27 cellular contexts compared by ENCODE assay signal in genomic region chr17:37213927-37214326, GRCh38.
"Had no signal": no experiment of that assay in that cellular context is flagged by ENCODE, and none has a peak within 500 bp of the region (broad histone marks: within the 10 kb centered on the region; RNA-seq: fewer than 3 reads in every experiment).

No MANE protein-coding gene starts in this region.

- H3K4me3 Mint-ChIP-seq: immature natural killer cell; naive thymus-derived CD8-positive, alpha-beta T cell; nephron; stimulated activated naive B cell treated with anti-CD40 and anti-IgM and Interleukin-4, amounts not matched to agents 10 μg/mL and 1 μg/mL and 100 μg/mL, for 72 hours had no signal

- DNase-seq: hypothalamus; immature natural killer cell; kidney; left colon; left lung; lower lobe of right lung; mammary epithelial cell; mesenchymal stem cell; naive thymus-derived CD8-positive, alpha-beta T cell; ovary; right cardiac atrium; stimulated activated CD4-positive, alpha-beta T cell treated with anti-CD3 and anti-CD28 coated beads, Interleukin-12 subunit alpha, Interleukin-12 subunit beta, amount 100 ng/mL, for 4 hours; stimulated activated CD4-positive, alpha-beta T cell treated with anti-CD3 and anti-CD28 coated beads, Interleukin-15, amount 100 ng/mL, for 24 hours; stimulated activated CD4-positive, alpha-beta T cell treated with anti-CD3 and anti-CD28 coated beads, Interleukin-2, amount 100 ng/mL, for 24 hours; stimulated activated CD4-positive, alpha-beta T cell treated with anti-CD3 and anti-CD28 coated beads, Interleukin-4, amount 100 ng/mL, for 1 hour; stimulated activated naive B cell treated with anti-CD40 and anti-IgM and Interleukin-4, amounts not matched to agents 10 μg/mL and 1 μg/mL and 100 μg/mL, for 72 hours; stimulated activated naive CD8-positive, alpha-beta T cell treated with anti-CD3 and anti-CD28 coated beads, Interleukin-15, Interleukin-2, amounts not matched to agents 100 U/mL and 50 U/mL, for 24 hours; stomach; testis; thyroid gland; transverse colon; upper lobe of left lung had no signal

- H3K9me3 Mint-ChIP-seq: immature natural killer cell; naive thymus-derived CD8-positive, alpha-beta T cell; nephron; stimulated activated naive B cell treated with anti-CD40 and anti-IgM and Interleukin-4, amounts not matched to agents 10 μg/mL and 1 μg/mL and 100 μg/mL, for 72 hours had no signal

- ATAC-seq: left colon; left lung; lower lobe of right lung; naive thymus-derived CD8-positive, alpha-beta T cell; sciatic nerve; stimulated activated naive B cell treated with anti-CD40 and anti-IgM and Interleukin-4, amounts not matched to agents 10 μg/mL and 1 μg/mL and 100 μg/mL, for 72 hours; stimulated activated naive CD8-positive, alpha-beta T cell treated with anti-CD3 and anti-CD28 coated beads, Interleukin-15, Interleukin-2, amounts not matched to agents 100 U/mL and 50 U/mL, for 24 hours had no signal

- H3K27ac Mint-ChIP-seq: immature natural killer cell; naive thymus-derived CD8-positive, alpha-beta T cell; nephron; progenitor cell of endocrine pancreas; stimulated activated naive B cell treated with anti-CD40 and anti-IgM and Interleukin-4, amounts not matched to agents 10 μg/mL and 1 μg/mL and 100 μg/mL, for 72 hours had no signal

- H3K27ac ChIP-seq: left lung, lower lobe of right lung, ovary, skin epidermis, stomach, testis, thyroid gland, transverse colon, upper lobe of left lung, vagina had no signal

- H3K4me1 Mint-ChIP-seq: immature natural killer cell; naive thymus-derived CD8-positive, alpha-beta T cell; stimulated activated naive B cell treated with anti-CD40 and anti-IgM and Interleukin-4, amounts not matched to agents 10 μg/mL and 1 μg/mL and 100 μg/mL, for 72 hours had no signal

- H3K27me3 Mint-ChIP-seq: naive thymus-derived CD8-positive, alpha-beta T cell; progenitor cell of endocrine pancreas; stimulated activated naive B cell treated with anti-CD40 and anti-IgM and Interleukin-4, amounts not matched to agents 10 μg/mL and 1 μg/mL and 100 μg/mL, for 72 hours had no signal

- H3K27me3 ChIP-seq: left lung, ovary, stomach, testis, thyroid gland, transverse colon, upper lobe of left lung, vagina had no signal

- H3K36me3 ChIP-seq: ovary had no signal

- H3K9me3 ChIP-seq: left lung, lower lobe of right lung, ovary, stomach, testis, thyroid gland, transverse colon, upper lobe of left lung, vagina had no signal

- H3K4me3 ChIP-seq: left lung, lower lobe of right lung, ovary, skin epidermis, stomach, testis, thyroid gland, transverse colon, upper lobe of left lung, vagina had no signal

- H3K4me1 ChIP-seq: left lung, lower lobe of right lung, stomach, thyroid gland, transverse colon, upper lobe of left lung, vagina had no signal
